ENCODE assay signal across 9 cellular contexts in the genomic region with DNA sequence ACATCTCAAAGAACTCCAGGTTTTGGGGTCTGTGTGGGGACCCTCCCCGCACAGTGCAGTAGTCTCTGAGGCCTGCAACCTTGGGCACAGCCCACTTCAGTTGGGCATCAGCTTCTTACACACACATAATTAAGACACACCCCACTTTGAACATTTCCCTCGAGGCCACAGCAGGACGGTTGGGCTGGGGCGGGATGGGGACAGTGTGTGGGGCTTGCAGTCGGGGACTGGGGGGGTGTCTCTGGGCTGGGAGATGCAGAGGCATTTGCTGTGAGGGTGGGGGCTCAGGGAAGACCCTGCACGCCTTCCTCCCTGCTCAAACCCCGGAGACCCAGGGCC. TPM values are rescaled to one million over a fixed set of nuclear protein-coding genes. Genes with fewer than 3 reads are reported as not detected.
A peak's percentile ranks its signal among the peaks of the same experiment; 100 is the strongest.
DNase-seq lines count a peak whose midpoint lies in the region; FAIRE-seq and TF ChIP-seq lines count a peak whose summit lies in the region.
"Had no signal": no experiment of that assay in that cellular context is flagged by ENCODE, and none has a peak within 500 bp of the region (broad histone marks: within the 10 kb centered on the region; RNA-seq: fewer than 3 reads in every experiment).

No MANE protein-coding gene starts in this region.

- TF ChIP-seq CTCF in CD14-positive monocyte (IDR thresholded peaks at IDR 0.05) (no peak), NB4 (IDR thresholded peaks at IDR 0.05; ENCODE audit: low read depth, low read length) (no peak), D721Med (IDR thresholded peaks at IDR 0.05; ENCODE audit: insufficient read depth, missing control alignments) (no peak)

- peaks cover 22 to 35% of the 10 kb centered on the region in 2 donors for H3K36me3 Mint-ChIP-seq in CD14-positive monocyte

- TF ChIP-seq POLR2A in NB4 (IDR thresholded peaks at IDR 0.05; ENCODE audit: extremely low read depth, insufficient read length), result no peak

- H3K4me3 ChIP-seq in NB4 (ENCODE audit: low read depth, low read length) (peak overlapping the region; percentile 30), duodenal mucosa (ENCODE audit: low read depth in 1 of 2, low read length in 2 of 2) (peak overlapping the region; percentile 83), neuronal stem cell (ENCODE audit: low read length in 2 of 2) (peak overlapping the region; percentile 87 to 96)

- peak overlapping the region; percentile 67 for H3K14ac ChIP-seq in neuronal stem cell (ENCODE audit: low read length)

- peak overlapping the region; percentile 97 for H3K18ac ChIP-seq in neuronal stem cell (ENCODE audit: low read length)

- no peak overlapping the region for H2BK12ac ChIP-seq in neuronal stem cell (ENCODE audit: low read length)

- H2BK15ac ChIP-seq in neuronal stem cell (ENCODE audit: low read length), result peak overlapping the region; percentile 49

- H2AK5ac ChIP-seq in neuronal stem cell (ENCODE audit: low read depth, low read length), result no peak overlapping the region

- peak overlapping the region; percentile 62 for H3K23ac ChIP-seq in neuronal stem cell (ENCODE audit: low read depth, low read length, poor library complexity)

- no CpG with 5 or more reads among the region's 7 CpGs for WGBS in neuronal stem cell (ENCODE audit: extremely low coverage in 2 of 2, insufficient read length in 2 of 2, insufficient replicate concordance in 1 of 2), 2 donors

- peaks cover 53 to 62% of the 10 kb centered on the region in 2 donors for H3K4me1 ChIP-seq in duodenal mucosa (ENCODE audit: control insufficient read depth in 1 of 2, insufficient read depth in 2 of 2, low read length in 2 of 2)
- H3K4me1 ChIP-seq in neuronal stem cell (ENCODE audit: control insufficient read depth in 2 of 2, insufficient read depth in 1 of 2, low read depth in 1 of 2, low read length in 2 of 2), result peaks cover 55 to 79% of the 10 kb centered on the region in 2 donors

- no peak overlapping the region for H4K91ac ChIP-seq in neuronal stem cell (ENCODE audit: low read depth, low read length, poor library complexity)

- H3K9me3 Mint-ChIP-seq in CD14-positive monocyte, result peaks cover 0 to 2% (median 0%) of the 10 kb centered on the region in 7 donors

- H3K79me1 ChIP-seq in neuronal stem cell (ENCODE audit: low read depth, low read length), result peaks cover 20% of the 10 kb centered on the region

- no peak overlapping the region for H4K8ac ChIP-seq in neuronal stem cell (ENCODE audit: low read depth, low read length)

- no peak overlapping the region for H3K27ac ChIP-seq in duodenal mucosa (ENCODE audit: low read depth, low read length)
- H3K27ac ChIP-seq in neuronal stem cell (replicated peaks; ENCODE audit: low read length), result no peak overlapping the region

- peaks cover 50% of the 10 kb centered on the region for H3K4me1 Mint-ChIP-seq in CD14-positive monocyte

- H3K4me2 ChIP-seq in neuronal stem cell (ENCODE audit: insufficient read depth, low read length, poor library complexity, severe bottlenecking), result peak overlapping the region; percentile 91

- intact Hi-C loops in CD14-positive monocyte (cut with micrococcal nuclease), result loop anchor here (5.0 to 10.0 kb wide), 4 partner anchors 37 to 986 kb away; partner anchors contain the start of genes BRAT1 (in 2 of the 2), IQCE (in 2 of the 2), TTYH3 (in 2 of the 2) and GRIFIN (in 1 of the 2)

- DNase-seq in CD14-positive monocyte (ENCODE audit: low spot score) (no peak), NB4 (ENCODE audit: low read depth) (peak; percentile 62), neuronal stem cell (ENCODE audit: low spot score) (no peak), NCI-H774 (lab: John Stamatoyannopoulos, UW) (no peak), D721Med (ENCODE audit: insufficient read length, low spot score) (no peak), germinal center (ENCODE audit: low spot score) (no peak), OCI-M1 (lab: John Stamatoyannopoulos, UW) (no peak)

- H2AFZ ChIP-seq in neuronal stem cell (ENCODE audit: low read length), result peak overlapping the region; percentile 41

- H3K4ac ChIP-seq in neuronal stem cell (ENCODE audit: low read length), result no peak overlapping the region

- H3K9me3 ChIP-seq in duodenal mucosa (ENCODE audit: control insufficient read depth in 1 of 2, low read length in 2 of 2), result no peaks in the 10 kb centered on the region
- no peaks in the 10 kb centered on the region for H3K9me3 ChIP-seq in neuronal stem cell (replicated peaks in 1 of 2; ENCODE audit: control insufficient read depth in 2 of 2, insufficient read depth in 1 of 2, low read depth in 1 of 2, low read length in 2 of 2)

- no peak for FAIRE-seq in D721Med (lab: Jason Lieb, UNC)
- FAIRE-seq: TTC549 had no signal

- H3K9ac ChIP-seq in duodenal mucosa (ENCODE audit: low read depth in 1 of 2, low read length in 2 of 2) (peak overlapping the region; percentile 77 to 82), neuronal stem cell (ENCODE audit: low read depth, low read length, poor library complexity) (peak overlapping the region; percentile 100)

- H3K4me3 Mint-ChIP-seq in CD14-positive monocyte, result peak overlapping the region; percentile 98 to 99

- H3K27ac Mint-ChIP-seq in CD14-positive monocyte, result peak overlapping the region; percentile 76 to 96 (median 93)

- no peak overlapping the region for H2BK120ac ChIP-seq in neuronal stem cell (ENCODE audit: low read depth, low read length)

- peaks cover 0 to 6% (median 3%) of the 10 kb centered on the region in 3 donors for H3K27me3 Mint-ChIP-seq in CD14-positive monocyte (ENCODE audit: low read depth in 3 of 3)

- H3K36me3 ChIP-seq in duodenal mucosa (ENCODE audit: control insufficient read depth in 1 of 2, insufficient read depth in 2 of 2, low read length in 2 of 2), result peaks cover 5 to 8% of the 10 kb centered on the region in 2 donors
- peaks cover 12 to 17% of the 10 kb centered on the region in 2 donors for H3K36me3 ChIP-seq in neuronal stem cell (replicated peaks in 1 of 2; ENCODE audit: control insufficient read depth in 2 of 2, insufficient read depth in 2 of 2, low read length in 2 of 2)

- no peaks in the 10 kb centered on the region for H3K27me3 ChIP-seq in duodenal mucosa (ENCODE audit: control insufficient read depth in 1 of 2, insufficient read depth in 2 of 2, low read length in 2 of 2)
- H3K27me3 ChIP-seq in neuronal stem cell (ENCODE audit: control insufficient read depth in 3 of 3, insufficient read depth in 3 of 3, low read depth in 1 of 3, low read length in 3 of 3), result no peaks in the 10 kb centered on the region

- peak overlapping the region; percentile 93 for H2BK5ac ChIP-seq in neuronal stem cell (ENCODE audit: low read length)

RNA-seq across cellular contexts. Expression of gene LFNG, which starts 1.2 kb away (rescaled TPM):
- polyA plus RNA-seq in CD14-positive monocyte, result 1 to 10 TPM; 1.9 to 2.2 TPM
- polyA plus RNA-seq in neuronal stem cell (2013, experiment 1 of 2), result 84.0 TPM
- 82.3 TPM for polyA plus RNA-seq in neuronal stem cell (2013, experiment 2 of 2)

RNA-seq across cellular contexts. Expression of gene BRAT1, which starts 34.5 kb away (rescaled TPM):
- 10 to 100 TPM; 31.6 to 32.5 TPM for polyA plus RNA-seq in CD14-positive monocyte
- polyA plus RNA-seq in neuronal stem cell (2013, experiment 1 of 2), result 18.7 TPM
- 18.1 TPM for polyA plus RNA-seq in neuronal stem cell (2013, experiment 2 of 2)

RNA-seq across cellular contexts. Expression of gene IQCE, which starts 38.0 kb away (rescaled TPM):
- polyA plus RNA-seq in CD14-positive monocyte, result 1 to 10 TPM; 1.8 to 3.0 TPM
- 10.4 TPM for polyA plus RNA-seq in neuronal stem cell (2013, experiment 1 of 2)
- polyA plus RNA-seq in neuronal stem cell (2013, experiment 2 of 2), result 10.3 TPM

RNA-seq across cellular contexts. Expression of gene GRIFIN, which starts 44.6 kb away (rescaled TPM):
- not detected for polyA plus RNA-seq in CD14-positive monocyte
- polyA plus RNA-seq in neuronal stem cell (2013, experiment 1 of 2), result not detected
- polyA plus RNA-seq in neuronal stem cell (2013, experiment 2 of 2), result not detected

Comparison
In these comparisons a context has a peak if more than half of its experiments do, and no peak if none do; other contexts are left out.
1. H3K4me3 ChIP-seq: peak in every context shown above with its lines; median percentile 92 in neuronal stem cell; 83 in duodenal mucosa; 30 in NB4.